In the genomic region with DNA sequence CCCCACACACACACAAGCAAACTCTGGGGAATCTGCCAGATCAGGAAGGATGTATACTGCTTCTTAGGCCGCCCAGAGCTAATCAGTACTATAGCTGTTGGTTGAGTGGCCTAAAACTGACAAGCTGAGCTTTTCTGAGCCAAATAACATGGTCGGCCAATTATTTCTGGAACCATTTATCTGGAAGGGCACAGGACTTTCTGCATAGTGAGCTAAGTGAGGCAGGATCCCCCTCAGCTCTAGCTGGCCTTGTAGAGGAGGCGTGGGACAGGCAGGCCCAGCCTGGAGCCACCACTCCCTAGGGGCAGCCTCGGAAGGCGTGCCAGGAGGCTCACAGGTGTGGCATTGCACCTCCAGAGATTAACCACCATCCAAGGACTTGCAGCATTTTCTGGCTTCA, we compare ENCODE assay signal across 22 cellular contexts.
"Had no signal": no experiment of that assay in that cellular context is flagged by ENCODE, and none has a peak within 500 bp of the region (broad histone marks: within the 10 kb centered on the region; RNA-seq: fewer than 3 reads in every experiment).

No MANE protein-coding gene starts in this region.

- H3K4me1 ChIP-seq: parathyroid adenoma had no signal

- H3K27ac Mint-ChIP-seq: activated CD8-positive, alpha-beta T cell treated with anti-CD3 and anti-CD28 coated beads, Interleukin-2, amount 10 ng/mL, durations not matched to agents 7 days and 5 days; activated naive CD8-positive, alpha-beta T cell treated with anti-CD3 and anti-CD28 coated beads for 36 hours; activated T-helper 2 cell treated with anti-CD3 and anti-CD28 coated beads, Interferon-gamma antibody, Interleukin-2, Interleukin-4, amounts not matched to agents 10 μg/mL and 5 μg/mL and 100 μg/mL, durations not matched to agents 14 hours and 24 hours and 36 hours; endodermal cell; memory B cell; naive B cell; stimulated activated naive B cell treated with anti-CD40 and anti-IgM and Interleukin-4, amounts not matched to agents 10 μg/mL and 1 μg/mL and 100 μg/mL, for 72 hours had no signal

- H3K36me3 ChIP-seq: transverse colon, vagina had no signal

- H3K9me3 Mint-ChIP-seq: activated naive CD8-positive, alpha-beta T cell treated with anti-CD3 and anti-CD28 coated beads for 36 hours; activated T-helper 2 cell treated with anti-CD3 and anti-CD28 coated beads, Interferon-gamma antibody, Interleukin-2, Interleukin-4, amounts not matched to agents 10 μg/mL and 5 μg/mL and 100 μg/mL, durations not matched to agents 14 hours and 24 hours and 36 hours; endodermal cell; immature natural killer cell; memory B cell; naive B cell; stimulated activated naive B cell treated with anti-CD40 and anti-IgM and Interleukin-4, amounts not matched to agents 10 μg/mL and 1 μg/mL and 100 μg/mL, for 72 hours had no signal

- H3K9me3 ChIP-seq: transverse colon, vagina had no signal

- H3K4me3 Mint-ChIP-seq: activated CD8-positive, alpha-beta T cell treated with anti-CD3 and anti-CD28 coated beads, Interleukin-2, amount 10 ng/mL, durations not matched to agents 7 days and 5 days; activated naive CD8-positive, alpha-beta T cell treated with anti-CD3 and anti-CD28 coated beads for 36 hours; endodermal cell; immature natural killer cell; memory B cell; naive B cell; stimulated activated naive B cell treated with anti-CD40 and anti-IgM and Interleukin-4, amounts not matched to agents 10 μg/mL and 1 μg/mL and 100 μg/mL, for 72 hours had no signal

- DNase-seq: activated CD4-positive, alpha-beta T cell treated with anti-CD3 and anti-CD28 coated beads for 1 hour; activated CD4-positive, alpha-beta T cell treated with anti-CD3 and anti-CD28 coated beads, Interleukin-2, amount 50 U/mL, for 1 hour; activated CD8-positive, alpha-beta T cell treated with anti-CD3 and anti-CD28 coated beads, Interleukin-2, amount 10 ng/mL, durations not matched to agents 7 days and 5 days; activated naive CD4-positive, alpha-beta T cell; activated naive CD8-positive, alpha-beta T cell treated with anti-CD3 and anti-CD28 coated beads for 36 hours; cerebellar nuclear complex; cortex of kidney; endodermal cell; immature natural killer cell; naive B cell; nucleus accumbens; stimulated activated CD4-positive, alpha-beta T cell treated with anti-CD3 and anti-CD28 coated beads, Interleukin-15, amount 100 ng/mL, for 24 hours; stimulated activated naive B cell treated with anti-CD40 and anti-IgM and Interleukin-4, amounts not matched to agents 10 μg/mL and 1 μg/mL and 100 μg/mL, for 72 hours; T-helper 1 cell; transverse colon; WERI-Rb-1 had no signal

- H3K27me3 Mint-ChIP-seq: activated naive CD8-positive, alpha-beta T cell treated with anti-CD3 and anti-CD28 coated beads for 36 hours; memory B cell; naive B cell; stimulated activated naive B cell treated with anti-CD40 and anti-IgM and Interleukin-4, amounts not matched to agents 10 μg/mL and 1 μg/mL and 100 μg/mL, for 72 hours had no signal

- H3K4me3 ChIP-seq: smooth muscle cell, transverse colon, vagina had no signal

- ATAC-seq: activated CD8-positive, alpha-beta T cell treated with anti-CD3 and anti-CD28 coated beads, Interleukin-2, amount 10 ng/mL, durations not matched to agents 7 days and 5 days; sciatic nerve; stimulated activated naive B cell treated with anti-CD40 and anti-IgM and Interleukin-4, amounts not matched to agents 10 μg/mL and 1 μg/mL and 100 μg/mL, for 72 hours had no signal

- H3K27ac ChIP-seq: parathyroid adenoma, transverse colon, vagina, WERI-Rb-1 had no signal

- H3K27me3 ChIP-seq: transverse colon, vagina had no signal
